Comparison of ENCODE assay signal across 8 cellular contexts in genomic region chr19:2014731-2015610, GRCh38. TPM values are rescaled to one million over a fixed set of nuclear protein-coding genes. Genes with fewer than 3 reads are reported as not detected.
DNase-seq lines count a peak whose midpoint lies in the region; ATAC-seq and TF ChIP-seq lines count a peak whose summit lies in the region.

No MANE protein-coding gene starts in this region.

- intact Hi-C loops in esophagus muscularis mucosa (cut with DNase I) = no loop called here

- no peaks in the 10 kb centered on the region for H3K9me3 Mint-ChIP-seq in neural crest cell

- H3K36me3 ChIP-seq in WERI-Rb-1 = peaks cover 10% of the 10 kb centered on the region; the same call in 1 of the 2 replicates
- H3K36me3 ChIP-seq in esophagus muscularis mucosa = peaks cover 0 to 7% (median 2%) of the 10 kb centered on the region in 4 donors

- H3K4me1 Mint-ChIP-seq in neural crest cell = peaks cover 15% of the 10 kb centered on the region

- H3K4me3 ChIP-seq in WERI-Rb-1 (ENCODE audit: low read depth, low read length) (peak overlapping the region; percentile 50), esophagus muscularis mucosa (peak overlapping the region; percentile 64 to 89 (median 76))

- no peak for TF ChIP-seq CTCF in WERI-Rb-1 (IDR thresholded peaks at IDR 0.05; ENCODE audit: low read depth, low read length)
- no peak for TF ChIP-seq CTCF in esophagus muscularis mucosa (IDR thresholded peaks at IDR 0.05)
- TF ChIP-seq CTCF in neural crest cell (conservative IDR thresholded peaks at IDR 0.05) = no peak

- no peak for ATAC-seq in GM18520 (IDR thresholded peaks at IDR 0.05; ENCODE audit: unreplicated experiment)
- no peak for ATAC-seq in GM21825 (IDR thresholded peaks at IDR 0.05; ENCODE audit: unreplicated experiment)

- peaks cover 20 to 46% (median 44%) of the 10 kb centered on the region in 4 donors for H3K4me1 ChIP-seq in esophagus muscularis mucosa

- H3K36me3 Mint-ChIP-seq in neural crest cell (ENCODE audit: low read depth) = no peaks in the 10 kb centered on the region

- DNase-seq in activated naive CD4-positive, alpha-beta T cell treated with Interleukin-2 at 50 U/mL for 16 hours = peak; percentile 33
- no peak for DNase-seq in activated naive CD4-positive, alpha-beta T cell treated with anti-CD3 and anti-CD28 coated beads, Interleukin-2, amount 50 U/mL, for 16 hours
- DNase-seq in WERI-Rb-1 = no peak
- DNase-seq in esophagus muscularis mucosa (ENCODE audit: extremely low spot score) = no peak
- DNase-seq in neural crest cell (ENCODE audit: low read depth, low spot score) = no peak
- DNase-seq in Ammon's horn (ENCODE audit: low spot score) = no peak

- no peak for TF ChIP-seq POLR2A in esophagus muscularis mucosa (IDR thresholded peaks at IDR 0.05; ENCODE audit: low read depth)

- WGBS in esophagus muscularis mucosa = 19% methylated on average over 26 of the region's 75 CpGs

- H3K4me3 Mint-ChIP-seq in neural crest cell = peak overlapping the region; percentile 27

- H3K27ac ChIP-seq in WERI-Rb-1 (peak overlapping the region; percentile 46; the same call in 1 of the 2 replicates), esophagus muscularis mucosa (replicated peaks in 1 of 4) (peak overlapping the region; percentile 69 to 83 (median 72))

- TF ChIP-seq EP300 in esophagus muscularis mucosa (IDR thresholded peaks at IDR 0.05) = no peak

- H3K27me3 ChIP-seq in WERI-Rb-1 (ENCODE audit: insufficient read depth, low read depth, severe bottlenecking) (no peaks in the 10 kb centered on the region), esophagus muscularis mucosa (no peaks in the 10 kb centered on the region)

- H3K27me3 Mint-ChIP-seq in neural crest cell (ENCODE audit: low read depth) = no peaks in the 10 kb centered on the region

- H3K27ac Mint-ChIP-seq in neural crest cell (ENCODE audit: unreplicated experiment) = no peak overlapping the region

- H3K9me3 ChIP-seq in WERI-Rb-1 (ENCODE audit: severe bottlenecking) = no peaks in the 10 kb centered on the region
- no peaks in the 10 kb centered on the region for H3K9me3 ChIP-seq in esophagus muscularis mucosa

RNA-seq across cellular contexts. Expression of gene BTBD2, which starts 0.5 kb away (rescaled TPM):
- total RNA-seq in esophagus muscularis mucosa (100 to 1,000 TPM in 1 of 4 donors, 10 to 100 TPM in 3; 52.8 to 137 (median 77.1) TPM), neural crest cell (138 and 142 TPM in 2 replicates)

RNA-seq across cellular contexts. Expression of gene MKNK2, which starts 36.1 kb away (rescaled TPM):
- total RNA-seq in esophagus muscularis mucosa = 100 to 1,000 TPM; 113 to 267 (median 193) TPM
- 115 and 123 TPM in 2 replicates for total RNA-seq in neural crest cell
